ENCODE assay signal across 1 cellular context in the genomic region with DNA sequence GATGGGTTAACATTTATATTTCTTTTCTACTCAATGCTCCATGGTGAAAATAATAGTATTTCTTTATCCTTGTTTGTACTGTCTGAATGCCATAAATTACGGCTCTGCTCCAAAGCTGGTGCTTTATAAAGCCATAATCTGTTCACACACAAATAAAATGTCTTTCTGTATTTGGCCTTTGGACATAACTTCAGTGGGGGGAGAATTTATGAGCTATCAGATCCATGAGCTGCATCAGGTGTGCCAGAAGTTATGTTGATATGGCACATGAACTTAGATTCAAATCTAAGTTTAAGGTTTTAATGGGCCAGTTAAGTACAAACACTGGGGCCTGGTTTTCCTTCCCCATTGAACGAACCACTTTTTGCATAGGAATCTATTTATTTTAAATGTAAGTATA.
TF ChIP-seq lines count a peak whose summit lies in the region.

No MANE protein-coding gene starts in this region.

TF ChIP-seq in GM23338, 12 proteins besides CTCF, POLR2A, EP300 and RAD21 (continued from another document):
- TF ChIP-seq EZH2phosphoT487 (IDR thresholded peaks at IDR 0.05; ENCODE audit: unreplicated experiment) (no peak), EZH2 (IDR thresholded peaks at IDR 0.05; ENCODE audit: low read depth, unreplicated experiment) (no peak), ZNF462 (CRISPR knock-in tag; IDR thresholded peaks at IDR 0.05) (no peak), ZNF114 (CRISPR knock-in tag; IDR thresholded peaks at IDR 0.05) (no peak), STAT1 (IDR thresholded peaks at IDR 0.05; ENCODE audit: unreplicated experiment) (no peak), POLR2AphosphoS5 (IDR thresholded peaks at IDR 0.05; ENCODE audit: low read depth) (no peak), JUNB (IDR thresholded peaks at IDR 0.05; ENCODE audit: unreplicated experiment) (no peak), CREB1 (CRISPR knock-in tag; IDR thresholded peaks at IDR 0.05; ENCODE audit: low read depth) (no peak)
- TF ChIP-seq, protein P1, sequence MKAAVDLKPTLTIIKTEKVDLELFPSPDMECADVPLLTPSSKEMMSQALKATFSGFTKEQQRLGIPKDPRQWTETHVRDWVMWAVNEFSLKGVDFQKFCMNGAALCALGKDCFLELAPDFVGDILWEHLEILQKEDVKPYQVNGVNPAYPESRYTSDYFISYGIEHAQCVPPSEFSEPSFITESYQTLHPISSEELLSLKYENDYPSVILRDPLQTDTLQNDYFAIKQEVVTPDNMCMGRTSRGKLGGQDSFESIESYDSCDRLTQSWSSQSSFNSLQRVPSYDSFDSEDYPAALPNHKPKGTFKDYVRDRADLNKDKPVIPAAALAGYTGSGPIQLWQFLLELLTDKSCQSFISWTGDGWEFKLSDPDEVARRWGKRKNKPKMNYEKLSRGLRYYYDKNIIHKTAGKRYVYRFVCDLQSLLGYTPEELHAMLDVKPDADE (IDR thresholded peaks at IDR 0.05), result no peak
